8 cellular contexts compared by ENCODE assay signal in genomic region chr3:51538115-51538458, GRCh38. TPM values are rescaled to one million over a fixed set of nuclear protein-coding genes. Genes with fewer than 3 reads are reported as not detected.
DNase-seq lines count a peak whose midpoint lies in the region; ATAC-seq and TF ChIP-seq lines count a peak whose summit lies in the region.

No MANE protein-coding gene starts in this region.

- no peak overlapping the region for H2BK20ac ChIP-seq in H9 (ENCODE audit: low read depth, low read length, poor library complexity, severe bottlenecking)

- H3K27me3 Mint-ChIP-seq in CD4-positive, alpha-beta T cell: no peaks in the 10 kb centered on the region
- H3K27me3 Mint-ChIP-seq in H9 (ENCODE audit: low read depth): peaks cover 2% of the 10 kb centered on the region; the same call in 1 of the 2 replicates
- H3K27me3 Mint-ChIP-seq in activated CD8-positive, alpha-beta T cell treated with anti-CD3 and anti-CD28 coated beads, Interleukin-2, amount 10 ng/mL, durations not matched to agents 7 days and 5 days (ENCODE audit: low read depth): no peaks in the 10 kb centered on the region

- H3K23me2 ChIP-seq in H9 (ENCODE audit: insufficient read length, low read depth, low read length, poor library complexity, severe bottlenecking): peaks cover 13% of the 10 kb centered on the region

- no peak overlapping the region for H2AK5ac ChIP-seq in H9 (ENCODE audit: insufficient read length, low read length)

- POLR2A ChIA-PET in CD4-positive, alpha-beta T cell (lab: Charles Lee): interaction anchor here (0.6 to 1.5 kb wide), 3 partner anchors 8 to 133 kb away, joined by 3 to 10 read pairs (median 3); partner anchors contain the start of genes DCAF1 and TEX264
- POLR2A ChIA-PET in activated CD8-positive, alpha-beta T cell treated with anti-CD3 and anti-CD28 coated beads, Interleukin-2, amount 10 ng/mL, durations not matched to agents 7 days and 5 days (lab: Charles Lee): no interaction called here

- peak overlapping the region; percentile 34 for H3K27ac ChIP-seq in CD4-positive, alpha-beta T cell (ENCODE audit: low read depth, low read length)
- H3K27ac ChIP-seq in H9 (ENCODE audit: insufficient read length, low read depth, low read length) (no peak overlapping the region), left ventricle myocardium inferior (replicated peaks) (peak overlapping the region; percentile 90)

- no peaks in the 10 kb centered on the region for H3K27me3 ChIP-seq in CD4-positive, alpha-beta T cell (ENCODE audit: control insufficient read depth, insufficient read depth, low read length)
- no peaks in the 10 kb centered on the region for H3K27me3 ChIP-seq in H9 (ENCODE audit: insufficient read depth, low read length)
- no peaks in the 10 kb centered on the region for H3K27me3 ChIP-seq in left ventricle myocardium inferior (ENCODE audit: low read depth)

- peak in 2 of 10 experiments; percentile 0 to 4 for DNase-seq in CD4-positive, alpha-beta T cell
- DNase-seq in H9: peak; percentile 33
- DNase-seq in activated CD8-positive, alpha-beta T cell treated with anti-CD3 and anti-CD28 coated beads, Interleukin-2, amount 10 ng/mL, durations not matched to agents 7 days and 5 days: peak; percentile 32
- no peak for DNase-seq in left ventricle myocardium inferior
- peak; percentile 32 for DNase-seq in putamen (ENCODE audit: low spot score)
- DNase-seq in GDM1 (lab: John Stamatoyannopoulos, UW): no peak
- no peak for DNase-seq in NCI-H2029 (lab: John Stamatoyannopoulos, UW)
- no peak for DNase-seq in SW 1271 (lab: John Stamatoyannopoulos, UW)

- no peaks in the 10 kb centered on the region for H3K9me3 Mint-ChIP-seq in CD4-positive, alpha-beta T cell
- no peaks in the 10 kb centered on the region for H3K9me3 Mint-ChIP-seq in H9
- no peaks in the 10 kb centered on the region for H3K9me3 Mint-ChIP-seq in activated CD8-positive, alpha-beta T cell treated with anti-CD3 and anti-CD28 coated beads, Interleukin-2, amount 10 ng/mL, durations not matched to agents 7 days and 5 days (ENCODE audit: insufficient read depth)

- CTCF ChIA-PET in CD4-positive, alpha-beta T cell (lab: Charles Lee): interaction anchor here (0.9 to 1.9 kb wide), 3 partner anchors 36 to 144 kb away, joined by 5 to 8 read pairs (median 5); partner anchors contain the start of gene DCAF1
- CTCF ChIA-PET in activated CD8-positive, alpha-beta T cell treated with anti-CD3 and anti-CD28 coated beads, Interleukin-2, amount 10 ng/mL, durations not matched to agents 7 days and 5 days (lab: Charles Lee): interaction anchor here (1.0 to 7.3 kb wide), 4 partner anchors 37 to 149 kb away, joined by 3 to 56 read pairs (median 10); partner anchors contain the start of gene DCAF1

- H2BK120ac ChIP-seq in H9 (ENCODE audit: low read depth, low read length, poor library complexity, severe bottlenecking): no peak overlapping the region

- peak overlapping the region; percentile 89 for H3K27ac Mint-ChIP-seq in CD4-positive, alpha-beta T cell
- peak overlapping the region; percentile 58 to 92 (median 85); a peak in 5 of 7 replicates for H3K27ac Mint-ChIP-seq in H9
- H3K27ac Mint-ChIP-seq in activated CD8-positive, alpha-beta T cell treated with anti-CD3 and anti-CD28 coated beads, Interleukin-2, amount 10 ng/mL, durations not matched to agents 7 days and 5 days: peak overlapping the region; percentile 84

- H2AFZ ChIP-seq in H9 (ENCODE audit: low read length): peak overlapping the region; percentile 7

- H3K4me1 ChIP-seq in H9 (ENCODE audit: insufficient read depth, low read length): peaks cover 3% of the 10 kb centered on the region
- H3K4me1 ChIP-seq in left ventricle myocardium inferior: peaks cover 40% of the 10 kb centered on the region

- H2BK15ac ChIP-seq in H9 (ENCODE audit: low read depth, low read length): no peak overlapping the region

- no peak overlapping the region for H3K18ac ChIP-seq in H9 (ENCODE audit: insufficient read length, low read depth, low read length)

- H4K5ac ChIP-seq in H9 (ENCODE audit: insufficient read length, low read depth, low read length): no peak overlapping the region

- intact Hi-C loops in CD4-positive, alpha-beta T cell (cut with DNase I, micrococcal nuclease): loop anchor here (2.0 to 10.0 kb wide), 4 partner anchors 35 to 1497 kb away; partner anchors contain the start of genes DCAF1 (in 1 of the 2) and RBM15B (in 1 of the 2)
- intact Hi-C loops in left ventricle myocardium inferior (cut with micrococcal nuclease): no loop called here

- no peaks in the 10 kb centered on the region for H3K9me3 ChIP-seq in CD4-positive, alpha-beta T cell (ENCODE audit: control insufficient read depth, low read length)
- no peaks in the 10 kb centered on the region for H3K9me3 ChIP-seq in H9 (ENCODE audit: control insufficient read depth, low read depth, low read length)
- no peaks in the 10 kb centered on the region for H3K9me3 ChIP-seq in left ventricle myocardium inferior (replicated peaks)

- peak overlapping the region; percentile 89 for H3K4me2 ChIP-seq in H9 (ENCODE audit: insufficient read depth, insufficient read length, low read length)

- peak overlapping the region; percentile 91 for H3K4me3 ChIP-seq in left ventricle myocardium inferior

- H4K20me1 ChIP-seq in H9 (ENCODE audit: control insufficient read depth, insufficient read depth, insufficient read length): no peaks in the 10 kb centered on the region

- peaks cover 9% of the 10 kb centered on the region for H3K36me3 ChIP-seq in left ventricle myocardium inferior

- H3K4me1 Mint-ChIP-seq in CD4-positive, alpha-beta T cell (ENCODE audit: low read depth): peaks cover 42% of the 10 kb centered on the region
- peaks cover 22 to 27% of the 10 kb centered on the region in 2 experiments for H3K4me1 Mint-ChIP-seq in H9
- peaks cover 31% of the 10 kb centered on the region for H3K4me1 Mint-ChIP-seq in activated CD8-positive, alpha-beta T cell treated with anti-CD3 and anti-CD28 coated beads, Interleukin-2, amount 10 ng/mL, durations not matched to agents 7 days and 5 days (ENCODE audit: low read depth)

- no peak overlapping the region for H3T11ph ChIP-seq in H9 (ENCODE audit: low read length)

- H3K79me2 ChIP-seq in H9 (ENCODE audit: insufficient read depth, low read length): peaks cover 13% of the 10 kb centered on the region; the same call in 1 of the 2 replicates

- H3K4me3 Mint-ChIP-seq in CD4-positive, alpha-beta T cell: peak overlapping the region; percentile 98
- peak overlapping the region; percentile 79 to 91 for H3K4me3 Mint-ChIP-seq in H9
- peak overlapping the region; percentile 86 for H3K4me3 Mint-ChIP-seq in activated CD8-positive, alpha-beta T cell treated with anti-CD3 and anti-CD28 coated beads, Interleukin-2, amount 10 ng/mL, durations not matched to agents 7 days and 5 days

- no CpG with 5 or more reads among the region's 7 CpGs for WGBS in H9 (ENCODE audit: extremely low coverage, insufficient read length, low lambda C conversion rate)

- ATAC-seq in CD4-positive, alpha-beta T cell (ENCODE audit: poor library complexity): no peak
- ATAC-seq in activated CD8-positive, alpha-beta T cell treated with anti-CD3 and anti-CD28 coated beads, Interleukin-2, amount 10 ng/mL, durations not matched to agents 7 days and 5 days: peak; percentile 16

- H4K91ac ChIP-seq in H9 (ENCODE audit: insufficient read length, low read depth, low read length): no peak overlapping the region

- no peak overlapping the region for H4K8ac ChIP-seq in H9 (replicated peaks; ENCODE audit: insufficient read length, low read depth, low read length)

- no peak overlapping the region for H3K4ac ChIP-seq in H9 (ENCODE audit: low read depth, low read length)

- H3K56ac ChIP-seq in H9 (ENCODE audit: insufficient read length, low read depth, low read length): no peak overlapping the region

- no peak overlapping the region for H3K23ac ChIP-seq in H9 (ENCODE audit: insufficient read length, low read depth, low read length)

- no peak for TF ChIP-seq CTCF in CD4-positive, alpha-beta T cell (IDR thresholded peaks at IDR 0.05)
- no peak for TF ChIP-seq CTCF in H9 (conservative IDR thresholded peaks at IDR 0.05)
- TF ChIP-seq CTCF in left ventricle myocardium inferior (IDR thresholded peaks at IDR 0.05; ENCODE audit: borderline replicate concordance): no peak

- H2BK12ac ChIP-seq in H9 (ENCODE audit: insufficient read length, low read depth, low read length): no peak overlapping the region

- peaks cover 8% of the 10 kb centered on the region for H3K79me1 ChIP-seq in H9 (ENCODE audit: insufficient read depth, low read depth, low read length, poor library complexity, severe bottlenecking)

- H2BK5ac ChIP-seq in H9 (ENCODE audit: insufficient read length, low read length): no peak overlapping the region

- H3K14ac ChIP-seq in H9 (ENCODE audit: insufficient read depth, low read length): no peak overlapping the region

- H3K36me3 Mint-ChIP-seq in CD4-positive, alpha-beta T cell (ENCODE audit: low read depth): peaks cover 11% of the 10 kb centered on the region
- H3K36me3 Mint-ChIP-seq in H9 (ENCODE audit: insufficient read depth in 1 of 3, low read depth in 3 of 3): peaks cover 0 to 14% (median 12%) of the 10 kb centered on the region in 3 experiments; a peak in 6 of 7 replicates
- H3K36me3 Mint-ChIP-seq in activated CD8-positive, alpha-beta T cell treated with anti-CD3 and anti-CD28 coated beads, Interleukin-2, amount 10 ng/mL, durations not matched to agents 7 days and 5 days (ENCODE audit: low read depth): peaks cover 7% of the 10 kb centered on the region

- peak overlapping the region; percentile 10 for H3K9ac ChIP-seq in H9 (ENCODE audit: extremely low read depth, insufficient read length, low read length)

RNA-seq across cellular contexts. Expression of gene RAD54L2, which starts 0.4 kb away (rescaled TPM):
- 10 to 100 TPM; 39.9 to 41.7 TPM for total RNA-seq in CD4-positive, alpha-beta T cell
- 40.4 and 40.7 TPM in 2 replicates for total RNA-seq in H9 (2021)
- 10 to 100 TPM; 28.8 to 28.9 TPM for total RNA-seq in activated CD8-positive, alpha-beta T cell treated with anti-CD3 and anti-CD28 coated beads, Interleukin-2, amount 10 ng/mL, durations not matched to agents 7 days and 5 days
- total RNA-seq in left ventricle myocardium inferior: 9.8 TPM

RNA-seq across cellular contexts. Expression of gene DCAF1, which starts 38.3 kb away (rescaled TPM):
- 10 to 100 TPM; 18.9 to 19.2 TPM for total RNA-seq in CD4-positive, alpha-beta T cell
- total RNA-seq in H9 (2021): 31.0 and 31.7 TPM in 2 replicates
- total RNA-seq in activated CD8-positive, alpha-beta T cell treated with anti-CD3 and anti-CD28 coated beads, Interleukin-2, amount 10 ng/mL, durations not matched to agents 7 days and 5 days: 10 to 100 TPM; 35.3 to 36.3 TPM
- total RNA-seq in left ventricle myocardium inferior: 15.8 TPM

Comparison
In these comparisons a context has a peak if more than half of its experiments do, and no peak if none do; other contexts are left out.
1. DNase-seq: peak in H9 (single experiment), activated CD8-positive, alpha-beta T cell treated with anti-CD3 and anti-CD28 coated beads, Interleukin-2, amount 10 ng/mL, durations not matched to agents 7 days and 5 days (single experiment) and putamen (single experiment); none in left ventricle myocardium inferior (single experiment), GDM1 (single experiment), NCI-H2029 (single experiment) and SW 1271 (0 of 2).
2. Peak in every context shown above with its lines, with median percentiles within 50 percentile points of each other: H3K27ac Mint-ChIP-seq and H3K4me3 Mint-ChIP-seq.